ENCODE assay signal across 8 cellular contexts in genomic region chr14:68598621-68599447, GRCh38.
A peak's percentile ranks its signal among the peaks of the same experiment; 100 is the strongest.
DNase-seq lines count a peak whose midpoint lies in the region; TF ChIP-seq lines count a peak whose summit lies in the region.

No MANE protein-coding gene starts in this region.

- intact Hi-C loops in testis (cut with DNase I; ENCODE audit: low total_unique reads): no loop called here

- H3K9me3 ChIP-seq in MG63 (no peaks in the 10 kb centered on the region), liver (ENCODE audit: control insufficient read depth in 4 of 4, low read length in 3 of 4) (no peaks in the 10 kb centered on the region), testis (no peaks in the 10 kb centered on the region)

- no peak overlapping the region for H3K4me3 ChIP-seq in MG63
- no peak overlapping the region for H3K4me3 ChIP-seq in liver (ENCODE audit: low read depth in 1 of 3, low read length in 3 of 3)
- H3K4me3 ChIP-seq in testis: no peak overlapping the region

- H3K36me3 ChIP-seq in MG63 (no peaks in the 10 kb centered on the region), liver (ENCODE audit: control insufficient read depth in 4 of 4, insufficient read depth in 3 of 4, low read depth in 1 of 4, low read length in 3 of 4) (no peaks in the 10 kb centered on the region), testis (ENCODE audit: low read depth, missing control alignments) (no peaks in the 10 kb centered on the region)

- no peak overlapping the region for H3K9ac ChIP-seq in liver (ENCODE audit: low read depth in 1 of 2, low read length in 2 of 2)

- peak; percentile 23 to 40 for TF ChIP-seq RAD21 in liver (IDR thresholded peaks at IDR 0.05)

- TF ChIP-seq CTCF in liver (IDR thresholded peaks at IDR 0.05; ENCODE audit: low read depth, low read length, missing input control) (no peak), testis (IDR thresholded peaks at IDR 0.05) (no peak)

- H3K27me3 ChIP-seq in MG63 (no peaks in the 10 kb centered on the region), liver (ENCODE audit: control insufficient read depth in 4 of 4, insufficient read depth in 4 of 4, low read length in 3 of 4) (no peaks in the 10 kb centered on the region), testis (no peaks in the 10 kb centered on the region)

- TF ChIP-seq POLR2A in testis (IDR thresholded peaks at IDR 0.05): no peak

- WGBS in liver: 68% methylated on average over 22 of the region's 22 CpGs
- WGBS in testis, 2 donors: 31 to 38% methylated on average over 22 of the region's 22 CpGs

- DNase-seq in MG63: peak; percentile 50
- peak; percentile 11 for DNase-seq in cerebellum (ENCODE audit: low spot score)
- peak; percentile 74 for DNase-seq in testis
- no peak for DNase-seq in NCI-H1105 (lab: John Stamatoyannopoulos, UW)
- no peak for DNase-seq in activated gamma-delta T cell (lab: John Stamatoyannopoulos, UW)
- no peak for DNase-seq in HEK293T (ENCODE audit: extremely low spot score)
- no peak for DNase-seq in stimulated activated CD4-positive, alpha-beta T cell treated with anti-CD3 and anti-CD28 coated beads, Interleukin-2, amount 100 ng/mL, for 24 hours

- POLR2A ChIA-PET in HEK293T (lab: Yijun Ruan, JAX): interaction anchor here (1.3 kb wide), 1 partner anchor 9 kb away, joined by 4 read pairs; no protein-coding TSS in a partner anchor

- CTCF ChIA-PET in HEK293T (lab: Yijun Ruan, JAX): no interaction called here

- H3K27ac ChIP-seq in liver (ENCODE audit: low read depth in 1 of 2, low read length in 2 of 2): peak overlapping the region; percentile 73 to 79
- H3K27ac ChIP-seq in testis: peak overlapping the region; percentile 88 to 89

- no peaks in the 10 kb centered on the region for H3K4me1 ChIP-seq in liver (ENCODE audit: control insufficient read depth in 4 of 4, insufficient read depth in 4 of 4, low read length in 3 of 4)
- H3K4me1 ChIP-seq in testis: peaks cover 17% of the 10 kb centered on the region

TF ChIP-seq in liver, 16 proteins besides CTCF, POLR2A, EP300 and RAD21 (continues in another document):
- TF ChIP-seq, protein P1, sequence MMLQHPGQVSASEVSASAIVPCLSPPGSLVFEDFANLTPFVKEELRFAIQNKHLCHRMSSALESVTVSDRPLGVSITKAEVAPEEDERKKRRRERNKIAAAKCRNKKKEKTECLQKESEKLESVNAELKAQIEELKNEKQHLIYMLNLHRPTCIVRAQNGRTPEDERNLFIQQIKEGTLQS (IDR thresholded peaks at IDR 0.05): no peak
- TF ChIP-seq HNF4G (IDR thresholded peaks at IDR 0.05): peak; percentile 19
- TF ChIP-seq EGR1 (IDR thresholded peaks at IDR 0.05; ENCODE audit: low read depth in 2 of 2): no peak
- TF ChIP-seq HNF4A (conservative IDR thresholded peaks at IDR 0.05): no peak
- TF ChIP-seq SP1 (IDR thresholded peaks at IDR 0.05): peak; percentile 23
- TF ChIP-seq, protein P2, sequence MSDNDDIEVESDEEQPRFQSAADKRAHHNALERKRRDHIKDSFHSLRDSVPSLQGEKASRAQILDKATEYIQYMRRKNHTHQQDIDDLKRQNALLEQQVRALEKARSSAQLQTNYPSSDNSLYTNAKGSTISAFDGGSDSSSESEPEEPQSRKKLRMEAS (IDR thresholded peaks at IDR 0.05): peak; percentile 13
- no peak for TF ChIP-seq JUND (IDR thresholded peaks at IDR 0.05)
- no peak for TF ChIP-seq NR2F2 (IDR thresholded peaks at IDR 0.05)
- TF ChIP-seq RXRA (IDR thresholded peaks at IDR 0.05): no peak
- TF ChIP-seq ZBTB33 (IDR thresholded peaks at IDR 0.05): no peak
- peak; percentile 29 for TF ChIP-seq YY1 (IDR thresholded peaks at IDR 0.05)
- TF ChIP-seq TAF1 (conservative IDR thresholded peaks at IDR 0.05): no peak

TF ChIP-seq in HEK293T, 16 proteins besides CTCF, POLR2A, EP300 and RAD21:
- no peak for TF ChIP-seq BHLHE40 (IDR thresholded peaks at IDR 0.05; ENCODE audit: borderline replicate concordance)
- no peak for TF ChIP-seq ZNF384 (IDR thresholded peaks at IDR 0.05)
- TF ChIP-seq FOXK2 (IDR thresholded peaks at IDR 0.05): no peak
- no peak for TF ChIP-seq PKNOX1 (IDR thresholded peaks at IDR 0.05)
- no peak for TF ChIP-seq CTBP1 (IDR thresholded peaks at IDR 0.05; ENCODE audit: borderline replicate concordance)
- no peak for TF ChIP-seq ARNT (IDR thresholded peaks at IDR 0.05)
- TF ChIP-seq HDGF (IDR thresholded peaks at IDR 0.05; ENCODE audit: borderline replicate concordance): no peak
- no peak for TF ChIP-seq LEF1 (IDR thresholded peaks at IDR 0.05; ENCODE audit: borderline replicate concordance)
- TF ChIP-seq FOXA1 (IDR thresholded peaks at IDR 0.05): no peak
- no peak for TF ChIP-seq NFRKB (IDR thresholded peaks at IDR 0.05)
- no peak for TF ChIP-seq L3MBTL2 (conservative IDR thresholded peaks at IDR 0.05)
- no peak for TF ChIP-seq FOXM1 (IDR thresholded peaks at IDR 0.05; ENCODE audit: borderline replicate concordance)
- no peak for TF ChIP-seq TARDBP (IDR thresholded peaks at IDR 0.05)
- TF ChIP-seq ELF4 (IDR thresholded peaks at IDR 0.05): no peak

Comparison
In these comparisons a context has a peak if more than half of its experiments do, and no peak if none do; other contexts are left out.
1. DNase-seq: peak in MG63 (single experiment), cerebellum (single experiment) and testis (single experiment); none in NCI-H1105 (single experiment), activated gamma-delta T cell (single experiment), HEK293T (single experiment) and stimulated activated CD4-positive, alpha-beta T cell treated with anti-CD3 and anti-CD28 coated beads, Interleukin-2, amount 100 ng/mL, for 24 hours (0 of 2).